In the genomic region with DNA sequence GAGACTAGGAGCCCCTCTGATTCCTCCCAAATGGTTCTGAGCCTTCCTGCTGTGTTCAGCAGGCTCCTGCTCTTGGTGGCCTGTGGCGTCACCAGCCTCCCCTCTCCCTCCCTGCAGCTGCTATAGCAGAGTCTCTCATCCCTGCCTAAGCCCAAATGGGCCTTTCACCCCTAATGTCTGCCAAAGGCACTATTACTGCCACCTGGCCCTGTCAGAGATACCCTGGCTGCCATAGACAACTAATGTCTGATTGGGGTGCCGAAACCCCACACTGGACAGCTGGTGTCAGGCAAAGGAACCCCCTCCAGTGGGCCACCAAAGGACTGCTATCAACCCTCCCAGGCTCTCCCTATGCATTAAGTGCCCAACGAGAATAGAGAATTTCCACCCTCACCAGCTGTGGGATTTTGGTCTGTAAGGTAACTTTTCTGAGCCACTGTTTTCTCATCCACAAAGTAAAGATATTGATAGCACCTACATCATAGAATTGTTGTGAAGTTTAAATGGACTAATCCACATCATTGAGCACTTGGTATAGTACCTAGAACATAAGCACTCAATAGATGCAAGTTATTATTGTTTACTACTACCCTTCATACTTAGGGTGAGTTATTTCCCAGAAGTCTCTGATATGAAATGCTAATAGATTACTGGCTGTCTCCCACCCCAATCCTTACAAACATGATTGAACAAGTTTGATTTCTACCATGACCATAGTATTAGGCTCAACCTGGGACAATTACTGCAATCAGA, we compare ENCODE assay signal across 18 cellular contexts.
DNase-seq lines count a peak whose midpoint lies in the region; ATAC-seq, FAIRE-seq and TF ChIP-seq lines count a peak whose summit lies in the region.
"Had no signal": no experiment of that assay in that cellular context is flagged by ENCODE, and none has a peak within 500 bp of the region (broad histone marks: within the 10 kb centered on the region; RNA-seq: fewer than 3 reads in every experiment).

No MANE protein-coding gene starts in this region.

- no peak overlapping the region for H2AFZ ChIP-seq in K562 (ENCODE audit: low read depth, low read length)

- CTCF ChIA-PET in HEK293 (lab: Yijun Ruan, JAX) = interaction anchor here (0.6 to 0.7 kb wide), 3 partner anchors 26 to 89 kb away, joined by 3 to 4 read pairs (median 3); no protein-coding TSS in a partner anchor
- CTCF ChIA-PET in K562 (lab: Yijun Ruan, JAX; ENCODE audit: low intra/inter-chr PET ratio) = no interaction called here

- H3K4me3 ChIP-seq in BE2C (ENCODE audit: low read depth, low read length) (no peak overlapping the region), HEK293 (ENCODE audit: low read depth, low read length) (no peak overlapping the region), K562 (no peak overlapping the region)
- H3K4me3 ChIP-seq: GM12878 had no signal

- H3K27ac ChIP-seq in HEK293 (ENCODE audit: extremely low read depth, low read depth, low read length) (no peak overlapping the region), K562 (ENCODE audit: extremely low read depth, low read depth, low read length) (no peak overlapping the region)
- H3K27ac ChIP-seq: C4-2B had no signal

- intact Hi-C loops in K562 (cut with micrococcal nuclease) = no loop called here

- no peak for TF ChIP-seq RAD21 in K562 (CRISPR knock-in tag; conservative IDR thresholded peaks at IDR 0.05 in 1 of 2, IDR thresholded peaks at IDR 0.05 in 1 of 2)

- no peak for FAIRE-seq in K562 (lab: Jason Lieb, UNC)
- FAIRE-seq: A204.1, D721Med, GM12878 had no signal

- ATAC-seq in K562 = no peak
- ATAC-seq: GM12878 had no signal

- POLR2A ChIA-PET in HEK293 (lab: Yijun Ruan, JAX) (interaction anchor here (0.6 to 0.7 kb wide), 2 partner anchors 83 to 218 kb away, joined by 3 read pairs; no protein-coding TSS in a partner anchor), K562 (lab: Yijun Ruan, JAX) (no interaction called here)

- TF ChIP-seq POLR2A in K562 (conservative IDR thresholded peaks at IDR 0.05) = peak; percentile 36; the same call in 1 of the 2 replicates

- no peak for TF ChIP-seq EP300 in K562 (IDR thresholded peaks at IDR 0.05; ENCODE audit: low read length)

- H3K9me1 ChIP-seq in K562 (ENCODE audit: control insufficient read depth, insufficient read depth, low read length) = no peaks in the 10 kb centered on the region

- WGBS in K562 (ENCODE audit: insufficient coverage, low coverage, missing lambda C conversion rate) = 0% methylated on average over 3 of the region's 3 CpGs

- no peaks in the 10 kb centered on the region for H3K79me2 ChIP-seq in K562 (ENCODE audit: control insufficient read depth, insufficient read depth, low read length)

- H3K27me3 ChIP-seq in BE2C (no peaks in the 10 kb centered on the region), K562 (ENCODE audit: control insufficient read depth in 2 of 2, insufficient read depth in 2 of 2, low read length in 2 of 2) (peaks cover 0 to 2% of the 10 kb centered on the region in 2 experiments; a peak in 2 of 5 replicates)

- no peak overlapping the region for H3K4me2 ChIP-seq in K562 (ENCODE audit: insufficient read depth, low read length)

- no peaks in the 10 kb centered on the region for H4K20me1 ChIP-seq in K562 (replicated peaks; ENCODE audit: control insufficient read depth, insufficient read depth, low read length)

- H3K9ac ChIP-seq in K562 (ENCODE audit: insufficient read depth in 1 of 2, low read depth in 2 of 2, low read length in 2 of 2) = no peak overlapping the region

- in situ Hi-C loops in K562 (cut with MboI) = no loop called here

- DNase-seq in BE2C = peak; percentile 6
- no peak for DNase-seq in K562 (ENCODE audit: extremely low read depth in 1 of 4, low spot score in 3 of 4)
- DNase-seq in myocyte (ENCODE audit: low read depth) = peak; percentile 14
- no peak for DNase-seq in epidermal melanocyte (ENCODE audit: insufficient read length, low spot score)
- DNase-seq in DMS53 treated with DMSO at 0.1 percent for 48 hours (lab: John Stamatoyannopoulos, UW; ENCODE audit: unreplicated experiment) = no peak
- DNase-seq in germinal center (ENCODE audit: low spot score) = no peak
- DNase-seq: ACHN; Caco-2; CD4-positive, alpha-beta T cell; DND-41; EL; GOT3; H9 had no signal

- BruUV-seq in K562 (replicated peaks; lab: Mats Ljungman, UMichigan) = no TSS peak

- TF ChIP-seq CTCF in BE2C (IDR thresholded peaks at IDR 0.05; ENCODE audit: low read depth, low read length) (no peak), HEK293 (tag by site-specific recombination; IDR thresholded peaks at IDR 0.05) (no peak), K562 (IDR thresholded peaks at IDR 0.05 in 2 of 3, conservative IDR thresholded peaks at IDR 0.05 in 1 of 3; ENCODE audit: insufficient read depth in 2 of 3, low read depth in 1 of 3, low read length in 3 of 3) (no peak)

- no peaks in the 10 kb centered on the region for H3K36me3 ChIP-seq in BE2C
- H3K36me3 ChIP-seq in HEK293 (ENCODE audit: control insufficient read depth in 2 of 2, insufficient read depth in 1 of 2, low read length in 2 of 2) = no peaks in the 10 kb centered on the region
- no peaks in the 10 kb centered on the region for H3K36me3 ChIP-seq in K562 (ENCODE audit: control insufficient read depth, insufficient read depth, low read length)

- H3K9me3 ChIP-seq in BE2C = no peaks in the 10 kb centered on the region
- H3K9me3 ChIP-seq in HEK293 (ENCODE audit: control insufficient read depth, insufficient read depth, low read depth, low read length) = no peaks in the 10 kb centered on the region
- no peaks in the 10 kb centered on the region for H3K9me3 ChIP-seq in K562 (replicated peaks; ENCODE audit: control insufficient read depth, insufficient read depth, low read depth, low read length)
- H3K9me3 ChIP-seq: Caco-2 had no signal

- no peaks in the 10 kb centered on the region for H3K4me1 ChIP-seq in BE2C
- no peaks in the 10 kb centered on the region for H3K4me1 ChIP-seq in HEK293 (ENCODE audit: control insufficient read depth, insufficient read depth, low read length)
- no peaks in the 10 kb centered on the region for H3K4me1 ChIP-seq in K562 (replicated peaks in 1 of 2; ENCODE audit: control insufficient read depth in 2 of 2, insufficient read depth in 2 of 2, low read length in 2 of 2)
- H3K4me1 ChIP-seq: Caco-2 had no signal

TF ChIP-seq in HEK293, 187 proteins besides CTCF, POLR2A, EP300 and RAD21:
- TF ChIP-seq BCL11B (tag by site-specific recombination; IDR thresholded peaks at IDR 0.05; ENCODE audit: low read depth) = no peak
- TF ChIP-seq ZNF280C (tag by site-specific recombination; IDR thresholded peaks at IDR 0.05) = no peak
- TF ChIP-seq ZNF350 (tag by site-specific recombination; IDR thresholded peaks at IDR 0.05) = no peak
- no peak for TF ChIP-seq ZNF670 (tag by site-specific recombination; IDR thresholded peaks at IDR 0.05; ENCODE audit: low read depth)
- TF ChIP-seq YY1 (tag by site-specific recombination; IDR thresholded peaks at IDR 0.05) = no peak
- no peak for TF ChIP-seq EGR2 (tag by site-specific recombination; IDR thresholded peaks at IDR 0.05; ENCODE audit: low read depth)
- peak; percentile 53 for TF ChIP-seq ZIC2 (tag by site-specific recombination; IDR thresholded peaks at IDR 0.05)

TF ChIP-seq in K562, 482 proteins besides CTCF, POLR2A, EP300 and RAD21 (continues in another document):
- TF ChIP-seq PPARD (CRISPR knock-in tag; IDR thresholded peaks at IDR 0.05) (no peak), CLOCK (CRISPR knock-in tag; IDR thresholded peaks at IDR 0.05; ENCODE audit: borderline replicate concordance) (no peak), ILK (tag; IDR thresholded peaks at IDR 0.05; ENCODE audit: borderline replicate concordance, low read depth) (no peak), MAFK (IDR thresholded peaks at IDR 0.05; ENCODE audit: low read length) (no peak), ZNF41 (CRISPR knock-in tag; conservative IDR thresholded peaks at IDR 0.05) (no peak), ZNF140 (CRISPR knock-in tag; IDR thresholded peaks at IDR 0.05) (no peak), ELF1 (tag; IDR thresholded peaks at IDR 0.05) (no peak), GTF2A2 (tag; IDR thresholded peaks at IDR 0.05) (0 out of 2 replicates have a peak, but pooled peaks have one; percentile 58), HMG20A (CRISPR knock-in tag; conservative IDR thresholded peaks at IDR 0.05) (no peak), TBP (optimal IDR thresholded peaks at IDR 0.05; ENCODE audit: low read depth, low read length) (peak; percentile 71), SNAPC5 (CRISPR knock-in tag; IDR thresholded peaks at IDR 0.05) (peak; percentile 71)
- TF ChIP-seq, protein P1, sequence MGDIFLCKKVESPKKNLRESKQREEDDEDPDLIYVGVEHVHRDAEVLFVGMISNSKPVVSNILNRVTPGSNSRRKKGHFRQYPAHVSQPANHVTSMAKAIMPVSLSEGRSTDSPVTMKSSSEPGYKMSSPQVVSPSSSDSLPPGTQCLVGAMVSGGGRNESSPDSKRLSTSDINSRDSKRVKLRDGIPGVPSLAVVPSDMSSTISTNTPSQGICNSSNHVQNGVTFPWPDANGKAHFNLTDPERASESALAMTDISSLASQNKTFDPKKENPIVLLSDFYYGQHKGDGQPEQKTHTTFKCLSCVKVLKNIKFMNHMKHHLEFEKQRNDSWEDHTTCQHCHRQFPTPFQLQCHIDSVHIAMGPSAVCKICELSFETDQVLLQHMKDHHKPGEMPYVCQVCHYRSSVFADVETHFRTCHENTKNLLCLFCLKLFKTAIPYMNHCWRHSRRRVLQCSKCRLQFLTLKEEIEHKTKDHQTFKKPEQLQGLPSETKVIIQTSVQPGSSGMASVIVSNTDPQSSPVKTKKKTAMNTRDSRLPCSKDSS (IDR thresholded peaks at IDR 0.05; ENCODE audit: low read depth, partially characterized antibody) = no peak

Comparison
In these comparisons a context has a peak if more than half of its experiments do, and no peak if none do; other contexts are left out.
1. DNase-seq: peak in BE2C (single experiment) and myocyte (single experiment); none in K562 (0 of 4), epidermal melanocyte (single experiment), DMS53 treated with DMSO at 0.1 percent for 48 hours (single experiment) and germinal center (single experiment).